ENCODE assay signal across 8 cellular contexts in the genomic region with DNA sequence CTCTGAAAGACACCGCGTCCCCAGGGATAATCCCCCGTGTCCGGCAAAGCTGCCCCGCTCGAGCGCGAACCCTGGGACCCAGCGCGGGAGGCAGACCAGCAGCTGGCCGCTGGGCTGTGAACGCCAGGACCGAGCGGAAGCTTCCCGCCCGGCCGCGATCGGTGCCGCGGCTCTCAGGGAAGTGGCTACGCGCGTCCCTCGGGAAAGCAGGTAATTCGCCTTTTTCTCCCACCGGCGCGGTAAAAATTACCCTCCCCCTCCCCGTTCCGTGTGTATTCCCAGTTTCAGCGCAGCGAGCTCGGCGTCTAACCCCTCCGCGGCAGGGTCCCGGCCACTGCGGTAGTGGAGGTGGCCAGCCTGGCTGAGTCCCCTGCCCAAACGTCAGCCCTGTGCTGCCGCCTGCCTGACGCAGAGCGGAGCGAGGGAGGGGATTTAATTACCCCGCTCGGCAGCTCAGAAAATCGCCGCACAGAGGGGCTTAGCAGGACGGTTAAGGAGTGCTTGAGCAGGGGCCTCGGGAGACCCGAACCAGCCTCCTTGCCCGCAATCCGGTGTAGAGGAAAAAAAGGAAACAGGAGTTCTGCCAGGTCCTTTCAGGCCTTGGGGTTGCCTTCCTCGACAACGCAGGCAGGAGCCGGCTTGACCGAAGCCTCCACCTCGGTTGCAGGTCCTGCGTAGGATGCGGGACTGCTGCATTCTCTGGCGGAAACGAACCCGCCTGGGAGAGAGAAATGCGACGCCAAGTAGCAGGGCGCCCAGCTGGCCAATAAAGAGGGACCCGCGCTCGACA. TPM values are rescaled to one million over a fixed set of nuclear protein-coding genes. Genes with fewer than 3 reads are reported as not detected.
DNase-seq lines count a peak whose midpoint lies in the region; ATAC-seq and TF ChIP-seq lines count a peak whose summit lies in the region.

No MANE protein-coding gene starts in this region.

- peak overlapping the region; percentile 60 for H3K27ac ChIP-seq in A673 (ENCODE audit: low read depth, low read length, poor library complexity, severe bottlenecking)
- H3K27ac ChIP-seq in esophagus (ENCODE audit: low read depth in 2 of 2, low read length in 1 of 2) = peak overlapping the region in 1 of 2 donors; percentile 51
- no peak overlapping the region for H3K27ac ChIP-seq in neural progenitor cell

- peaks cover 95% of the 10 kb centered on the region for H4K20me1 ChIP-seq in neural progenitor cell (ENCODE audit: low read depth)

- H3K9me3 ChIP-seq in A673 (ENCODE audit: low read depth, low read length, poor library complexity, severe bottlenecking) = no peaks in the 10 kb centered on the region
- peaks cover 0 to 7% of the 10 kb centered on the region in 2 donors for H3K9me3 ChIP-seq in esophagus (ENCODE audit: control insufficient read depth in 2 of 2, insufficient read depth in 1 of 2, low read depth in 1 of 2, low read length in 1 of 2)
- no peaks in the 10 kb centered on the region for H3K9me3 ChIP-seq in neural progenitor cell (ENCODE audit: low read depth)

- H3K9ac ChIP-seq in neural progenitor cell = no peak overlapping the region

- intact Hi-C loops in A673 (cut with micrococcal nuclease; ENCODE audit: unreplicated experiment) = loop anchor here (5.0 kb wide), 2 partner anchors 63 to 318 kb away; no protein-coding TSS in a partner anchor

- peak overlapping the region; percentile 15 for H2AFZ ChIP-seq in neural progenitor cell (replicated peaks)

- POLR2A ChIA-PET in A673 (lab: Charles Lee; ENCODE audit: low non-redundant PET) = no interaction called here

- peaks cover 79% of the 10 kb centered on the region for H3K27me3 Mint-ChIP-seq in T-helper 1 cell treated with Interleukin-12 subunit alpha and Interleukin-12 subunit beta and Interleukin-4 antibody, amounts not matched to agents 30 μg/mL and 1 μg/mL, for 36 hours (ENCODE audit: low read depth)
- peaks cover 77% of the 10 kb centered on the region for H3K27me3 Mint-ChIP-seq in neural progenitor cell (ENCODE audit: insufficient read depth, low read depth)

- H3K36me3 Mint-ChIP-seq in T-helper 1 cell treated with Interleukin-12 subunit alpha and Interleukin-12 subunit beta and Interleukin-4 antibody, amounts not matched to agents 30 μg/mL and 1 μg/mL, for 36 hours (ENCODE audit: low read depth) = peaks cover 1% of the 10 kb centered on the region
- no peaks in the 10 kb centered on the region for H3K36me3 Mint-ChIP-seq in neural progenitor cell

- 0 out of 2 replicates have a peak, but pooled peaks have one; percentile 22 for TF ChIP-seq CTCF in A673 (conservative IDR thresholded peaks at IDR 0.05; ENCODE audit: low read depth, low read length)
- TF ChIP-seq CTCF in GM10266 (IDR thresholded peaks at IDR 0.05; ENCODE audit: control insufficient read depth, insufficient read depth, low read depth, missing control alignments) = no peak
- peak; percentile 43 for TF ChIP-seq CTCF in neural progenitor cell (IDR thresholded peaks at IDR 0.05)
- no peak for TF ChIP-seq CTCF in GM13977 (IDR thresholded peaks at IDR 0.05; ENCODE audit: extremely low read depth, insufficient read depth, missing control alignments)

- H3K4me3 ChIP-seq in A673 (ENCODE audit: low read depth, low read length, poor library complexity, severe bottlenecking) (peak overlapping the region; percentile 81), esophagus (ENCODE audit: low read depth in 1 of 2, low read length in 2 of 2) (peak overlapping the region; percentile 48 to 53), neural progenitor cell (peak overlapping the region; percentile 42)

- peak overlapping the region; percentile 59 for H3K4me3 Mint-ChIP-seq in T-helper 1 cell treated with Interleukin-12 subunit alpha and Interleukin-12 subunit beta and Interleukin-4 antibody, amounts not matched to agents 30 μg/mL and 1 μg/mL, for 36 hours
- H3K4me3 Mint-ChIP-seq in neural progenitor cell = peak overlapping the region; percentile 83

- H3K79me2 ChIP-seq in neural progenitor cell (ENCODE audit: low read depth) = no peaks in the 10 kb centered on the region

- peak overlapping the region; percentile 57 for H3K27ac Mint-ChIP-seq in T-helper 1 cell treated with Interleukin-12 subunit alpha and Interleukin-12 subunit beta and Interleukin-4 antibody, amounts not matched to agents 30 μg/mL and 1 μg/mL, for 36 hours
- H3K27ac Mint-ChIP-seq in neural progenitor cell = no peak overlapping the region

- H3K9me3 Mint-ChIP-seq in T-helper 1 cell treated with Interleukin-12 subunit alpha and Interleukin-12 subunit beta and Interleukin-4 antibody, amounts not matched to agents 30 μg/mL and 1 μg/mL, for 36 hours = no peaks in the 10 kb centered on the region
- peaks cover 2% of the 10 kb centered on the region for H3K9me3 Mint-ChIP-seq in neural progenitor cell

- H3F3A ChIP-seq in neural progenitor cell (ENCODE audit: low read depth) = peaks cover 22% of the 10 kb centered on the region

- DNase-seq in A673 (ENCODE audit: low spot score) (peak; percentile 68), GM10266 (ENCODE audit: extremely low spot score) (peak; percentile 58), neural progenitor cell (ENCODE audit: low spot score) (peak; percentile 95), GM13977 (ENCODE audit: low spot score) (no peak)

- BruUV-seq in A673 (replicated peaks; lab: Mats Ljungman, UMichigan) = TSS peak; percentile 38

- CTCF ChIA-PET in A673 (lab: Charles Lee) = interaction anchor here (0.8 to 1.3 kb wide), 3 partner anchors 8 to 94 kb away, joined by 3 to 4 read pairs (median 3); no protein-coding TSS in a partner anchor

- H3K27me3 ChIP-seq in A673 (replicated peaks; ENCODE audit: insufficient read depth, low read depth, low read length, poor library complexity) (peaks cover 13% of the 10 kb centered on the region), esophagus (ENCODE audit: control insufficient read depth in 1 of 2, insufficient read depth in 2 of 2, low read length in 2 of 2) (peaks cover 8 to 78% of the 10 kb centered on the region in 2 donors), neural progenitor cell (peaks cover 100% of the 10 kb centered on the region)

- WGBS in esophagus, 2 donors = 2 to 3% methylated on average over 66 to 69 of the region's 69 CpGs

- in situ Hi-C loops in GM13977 (cut with MboI; ENCODE audit: low pct_unique_long_range_greater_than_20kb, low sequenced_read_pairs, unreplicated experiment) = loop anchor here (25.0 kb wide), 1 partner anchor 403 kb away; no protein-coding TSS in a partner anchor

- no peak for ATAC-seq in HG02759 (IDR thresholded peaks at IDR 0.05; ENCODE audit: unreplicated experiment)
- no peak for ATAC-seq in HG03280 (IDR thresholded peaks at IDR 0.05; ENCODE audit: unreplicated experiment)

- H3K4me2 ChIP-seq in neural progenitor cell = peak overlapping the region; percentile 78

- peaks cover 19% of the 10 kb centered on the region for H3K4me1 ChIP-seq in A673 (ENCODE audit: insufficient read depth, low read length, poor library complexity, severe bottlenecking)
- peaks cover 20 to 36% of the 10 kb centered on the region in 2 donors for H3K4me1 ChIP-seq in esophagus (ENCODE audit: control insufficient read depth in 2 of 2, insufficient read depth in 2 of 2, low read length in 1 of 2)
- peaks cover 46% of the 10 kb centered on the region for H3K4me1 ChIP-seq in neural progenitor cell

- H3K4me1 Mint-ChIP-seq in T-helper 1 cell treated with Interleukin-12 subunit alpha and Interleukin-12 subunit beta and Interleukin-4 antibody, amounts not matched to agents 30 μg/mL and 1 μg/mL, for 36 hours (ENCODE audit: low read depth) = peaks cover 12% of the 10 kb centered on the region
- H3K4me1 Mint-ChIP-seq in neural progenitor cell = peaks cover 27% of the 10 kb centered on the region

- H3K36me3 ChIP-seq in A673 (ENCODE audit: insufficient read depth, low read length, poor library complexity, severe bottlenecking) (no peaks in the 10 kb centered on the region), esophagus (ENCODE audit: control insufficient read depth in 2 of 2, insufficient read depth in 2 of 2, low read length in 1 of 2) (no peaks in the 10 kb centered on the region), neural progenitor cell (no peaks in the 10 kb centered on the region)

RNA-seq across cellular contexts. Expression of a gene that starts 2.9 kb away (rescaled TPM):
- total RNA-seq in A673 (2021) (14.2 and 19.4 TPM in 2 replicates), neural progenitor cell (ENCODE audit: low replicate concordance) (0.09 TPM in 1 of 2 replicates, not detected in the other)
- polyA plus RNA-seq in esophagus = 1 to 10 TPM; 2.2 to 2.3 TPM

RNA-seq across cellular contexts. Expression of a gene that starts 23.4 kb away (rescaled TPM):
- total RNA-seq in A673 (2021) (not detected in 2 replicates), neural progenitor cell (ENCODE audit: low replicate concordance) (not detected in 2 replicates)
- polyA plus RNA-seq in esophagus = not detected

Comparison
In these comparisons a context has a peak if more than half of its experiments do, and no peak if none do; other contexts are left out.
1. CTCF ChIP-seq: peak in A673 (single experiment) and neural progenitor cell (single experiment); none in GM10266 (single experiment) and GM13977 (single experiment).
2. RNA of a gene that starts 2.9 kb away (total RNA-seq): 14.2 to 19.4 TPM in A673; 0.09 TPM in neural progenitor cell; every median in the first group is over 10 times any median in the second.
3. Peak in every context shown above with its lines, with median percentiles within 50 percentile points of each other: H3K4me3 ChIP-seq.